Comparison of ENCODE assay signal across 10 cellular contexts in genomic region chr6:70103798-70104197, GRCh38.
DNase-seq lines count a peak whose midpoint lies in the region; ATAC-seq and TF ChIP-seq lines count a peak whose summit lies in the region.
"Had no signal": no experiment of that assay in that cellular context is flagged by ENCODE, and none has a peak within 500 bp of the region (broad histone marks: within the 10 kb centered on the region; RNA-seq: fewer than 3 reads in every experiment).

No MANE protein-coding gene starts in this region.

- no peak overlapping the region for H3K4me3 Mint-ChIP-seq in stimulated activated naive CD8-positive, alpha-beta T cell treated with anti-CD3 and anti-CD28 coated beads, Interleukin-15, amount 100 ng/mL, for 72 hours

- ATAC-seq in HG03139 (IDR thresholded peaks at IDR 0.05; ENCODE audit: unreplicated experiment) (no peak), GM21390 (IDR thresholded peaks at IDR 0.05; ENCODE audit: unreplicated experiment) (no peak)
- ATAC-seq in stimulated activated naive CD8-positive, alpha-beta T cell treated with anti-CD3 and anti-CD28 coated beads, Interleukin-15, amount 100 ng/mL, for 72 hours: no peak

- H3K27ac ChIP-seq in Peyer's patch: no peak overlapping the region

- H3K27ac Mint-ChIP-seq in stimulated activated naive CD8-positive, alpha-beta T cell treated with anti-CD3 and anti-CD28 coated beads, Interleukin-15, amount 100 ng/mL, for 72 hours: no peak overlapping the region
- H3K27ac Mint-ChIP-seq: activated T-helper 2 cell treated with anti-CD3 and anti-CD28 coated beads, Interferon-gamma antibody, Interleukin-2, Interleukin-4, amounts not matched to agents 10 μg/mL and 5 μg/mL and 100 μg/mL, durations not matched to agents 14 hours and 24 hours and 36 hours had no signal

- no peaks in the 10 kb centered on the region for H3K4me1 ChIP-seq in Peyer's patch

- no peak for DNase-seq in AG10803 (ENCODE audit: low read depth)
- peak; percentile 6 for DNase-seq in GM03348 (ENCODE audit: low spot score)
- no peak for DNase-seq in Peyer's patch
- DNase-seq in iPS-NIHi11 (ENCODE audit: low spot score): peak; percentile 39
- DNase-seq in stimulated activated naive CD8-positive, alpha-beta T cell treated with anti-CD3 and anti-CD28 coated beads, Interleukin-15, amount 100 ng/mL, for 72 hours: no peak
- DNase-seq in T-helper 1 cell: no peak
- DNase-seq: T-helper 9 cell had no signal

- H3K36me3 ChIP-seq in Peyer's patch: no peaks in the 10 kb centered on the region

- H3K9me3 Mint-ChIP-seq in stimulated activated naive CD8-positive, alpha-beta T cell treated with anti-CD3 and anti-CD28 coated beads, Interleukin-15, amount 100 ng/mL, for 72 hours: no peaks in the 10 kb centered on the region
- H3K9me3 Mint-ChIP-seq: activated T-helper 2 cell treated with anti-CD3 and anti-CD28 coated beads, Interferon-gamma antibody, Interleukin-2, Interleukin-4, amounts not matched to agents 10 μg/mL and 5 μg/mL and 100 μg/mL, durations not matched to agents 14 hours and 24 hours and 36 hours had no signal

- no peaks in the 10 kb centered on the region for H3K9me3 ChIP-seq in Peyer's patch

- no peak for TF ChIP-seq POLR2A in Peyer's patch (IDR thresholded peaks at IDR 0.05)

- H3K27me3 ChIP-seq in Peyer's patch: no peaks in the 10 kb centered on the region

- TF ChIP-seq CTCF in AG10803 (conservative IDR thresholded peaks at IDR 0.05; ENCODE audit: low read length) (peak; percentile 50), Peyer's patch (IDR thresholded peaks at IDR 0.05) (peak in 4 of 6 experiments; percentile 33 to 49 (median 36))

- H3K4me1 Mint-ChIP-seq in stimulated activated naive CD8-positive, alpha-beta T cell treated with anti-CD3 and anti-CD28 coated beads, Interleukin-15, amount 100 ng/mL, for 72 hours: no peaks in the 10 kb centered on the region

- no peak overlapping the region for H3K4me3 ChIP-seq in AG10803 (ENCODE audit: low read length)
- no peak overlapping the region for H3K4me3 ChIP-seq in Peyer's patch

- H3K27me3 Mint-ChIP-seq in stimulated activated naive CD8-positive, alpha-beta T cell treated with anti-CD3 and anti-CD28 coated beads, Interleukin-15, amount 100 ng/mL, for 72 hours: peaks cover 13% of the 10 kb centered on the region

Comparison
In these comparisons a context has a peak if more than half of its experiments do, and no peak if none do; other contexts are left out.
1. DNase-seq: peak in GM03348 (single experiment) and iPS-NIHi11 (single experiment); none in AG10803 (single experiment), Peyer's patch (0 of 3), stimulated activated naive CD8-positive, alpha-beta T cell treated with anti-CD3 and anti-CD28 coated beads, Interleukin-15, amount 100 ng/mL, for 72 hours (0 of 2) and T-helper 1 cell (0 of 5).